In genomic region chr1:21254335-21254951, GRCh38 we compare ENCODE assay signal across 9 cellular contexts. TPM values are rescaled to one million over a fixed set of nuclear protein-coding genes. Genes with fewer than 3 reads are reported as not detected.
DNase-seq lines count a peak whose midpoint lies in the region; ATAC-seq and TF ChIP-seq lines count a peak whose summit lies in the region.
"Had no signal": no experiment of that assay in that cellular context is flagged by ENCODE, and none has a peak within 500 bp of the region (broad histone marks: within the 10 kb centered on the region; RNA-seq: fewer than 3 reads in every experiment).

No MANE protein-coding gene starts in this region.

- 20 to 51% methylated on average over 1 to 8 of the region's 8 CpGs for WGBS in body of pancreas, 2 donors

- TF ChIP-seq CTCF in body of pancreas (IDR thresholded peaks at IDR 0.05), result no peak

- DNase-seq in NCI-H2081 treated with DMSO at 0.1 percent for 48 hours (lab: John Stamatoyannopoulos, UW), result peak; percentile 24
- peak in 3 of 4 donors; percentile 51 to 67 (median 61) for DNase-seq in body of pancreas
- DNase-seq in left lobe of liver (ENCODE audit: low spot score), result no peak
- DNase-seq in effector memory CD8-positive, alpha-beta T cell, result no peak

- intact Hi-C loops in body of pancreas (cut with DNase I), result no loop called here

- TF ChIP-seq POLR2A in body of pancreas (IDR thresholded peaks at IDR 0.05), result no peak

- H3K36me3 Mint-ChIP-seq in effector memory CD8-positive, alpha-beta T cell (ENCODE audit: insufficient read depth), result peaks cover 21% of the 10 kb centered on the region

- peak overlapping the region; percentile 33 to 99 (median 90) for H3K27ac ChIP-seq in body of pancreas
- H3K27ac ChIP-seq in stomach smooth muscle (ENCODE audit: low read length), result peak overlapping the region; percentile 53

- peak overlapping the region in 1 of 2 donors; percentile 36 for H3K9ac ChIP-seq in stomach smooth muscle (ENCODE audit: low read length in 2 of 2)

- no peak for ATAC-seq in body of pancreas
- peak; percentile 1 for ATAC-seq in left lobe of liver
- ATAC-seq in HG03196 (IDR thresholded peaks at IDR 0.05; ENCODE audit: unreplicated experiment), result no peak
- ATAC-seq in effector memory CD8-positive, alpha-beta T cell (replicated peaks), result no peak
- no peak for ATAC-seq in GM18867 (IDR thresholded peaks at IDR 0.05; ENCODE audit: unreplicated experiment)
- no peak for ATAC-seq in HG03520 (IDR thresholded peaks at IDR 0.05; ENCODE audit: unreplicated experiment)

- H3K27me3 Mint-ChIP-seq in effector memory CD8-positive, alpha-beta T cell, result no peaks in the 10 kb centered on the region

- H3K4me1 Mint-ChIP-seq in effector memory CD8-positive, alpha-beta T cell (ENCODE audit: low read depth in 2 of 2), result peaks cover 7 to 19% of the 10 kb centered on the region in 2 donors

- H3K9me3 Mint-ChIP-seq in effector memory CD8-positive, alpha-beta T cell, result no peaks in the 10 kb centered on the region
- H3K9me3 Mint-ChIP-seq: nephron progenitor cell had no signal

- H3K4me1 ChIP-seq in body of pancreas (peaks cover 58% of the 10 kb centered on the region), stomach smooth muscle (ENCODE audit: control insufficient read depth, insufficient read depth, low read length) (peaks cover 28% of the 10 kb centered on the region)

- no peak overlapping the region for H3K4me3 Mint-ChIP-seq in effector memory CD8-positive, alpha-beta T cell
- H3K4me3 Mint-ChIP-seq: nephron progenitor cell had no signal

- H3K4me3 ChIP-seq in body of pancreas (no peak overlapping the region), stomach smooth muscle (ENCODE audit: low read length in 2 of 2) (no peak overlapping the region)

- H3K9me3 ChIP-seq in body of pancreas (no peaks in the 10 kb centered on the region), stomach smooth muscle (ENCODE audit: control insufficient read depth in 2 of 2, low read length in 2 of 2) (no peaks in the 10 kb centered on the region)

- H3K27me3 ChIP-seq in body of pancreas (no peaks in the 10 kb centered on the region), stomach smooth muscle (ENCODE audit: control insufficient read depth in 1 of 2, insufficient read depth in 2 of 2, low read length in 2 of 2) (no peaks in the 10 kb centered on the region)

- H3K27ac Mint-ChIP-seq in effector memory CD8-positive, alpha-beta T cell, result no peak overlapping the region
- H3K27ac Mint-ChIP-seq: nephron progenitor cell had no signal

- H3K36me3 ChIP-seq in body of pancreas (replicated peaks in 1 of 2; ENCODE audit: insufficient read depth in 1 of 2, low read depth in 2 of 2) (peaks cover 0 to 6% of the 10 kb centered on the region in 2 donors), stomach smooth muscle (ENCODE audit: control insufficient read depth in 2 of 2, insufficient read depth in 2 of 2, low read length in 2 of 2) (peaks cover 17 to 44% of the 10 kb centered on the region in 2 donors)

RNA-seq across cellular contexts. Expression of gene ECE1, which starts 35.8 kb away (rescaled TPM):
- 10 to 100 TPM; 79.1 to 83.3 TPM for total RNA-seq in body of pancreas
- total RNA-seq in left lobe of liver, result 58.0 TPM

Comparison
In these comparisons a context has a peak if more than half of its experiments do, and no peak if none do; other contexts are left out.
1. DNase-seq: peak in NCI-H2081 treated with DMSO at 0.1 percent for 48 hours (single experiment) and body of pancreas (3 of 4); none in left lobe of liver (single experiment) and effector memory CD8-positive, alpha-beta T cell (0 of 3).